ENCODE assay signal across 1 cellular context in the genomic region with DNA sequence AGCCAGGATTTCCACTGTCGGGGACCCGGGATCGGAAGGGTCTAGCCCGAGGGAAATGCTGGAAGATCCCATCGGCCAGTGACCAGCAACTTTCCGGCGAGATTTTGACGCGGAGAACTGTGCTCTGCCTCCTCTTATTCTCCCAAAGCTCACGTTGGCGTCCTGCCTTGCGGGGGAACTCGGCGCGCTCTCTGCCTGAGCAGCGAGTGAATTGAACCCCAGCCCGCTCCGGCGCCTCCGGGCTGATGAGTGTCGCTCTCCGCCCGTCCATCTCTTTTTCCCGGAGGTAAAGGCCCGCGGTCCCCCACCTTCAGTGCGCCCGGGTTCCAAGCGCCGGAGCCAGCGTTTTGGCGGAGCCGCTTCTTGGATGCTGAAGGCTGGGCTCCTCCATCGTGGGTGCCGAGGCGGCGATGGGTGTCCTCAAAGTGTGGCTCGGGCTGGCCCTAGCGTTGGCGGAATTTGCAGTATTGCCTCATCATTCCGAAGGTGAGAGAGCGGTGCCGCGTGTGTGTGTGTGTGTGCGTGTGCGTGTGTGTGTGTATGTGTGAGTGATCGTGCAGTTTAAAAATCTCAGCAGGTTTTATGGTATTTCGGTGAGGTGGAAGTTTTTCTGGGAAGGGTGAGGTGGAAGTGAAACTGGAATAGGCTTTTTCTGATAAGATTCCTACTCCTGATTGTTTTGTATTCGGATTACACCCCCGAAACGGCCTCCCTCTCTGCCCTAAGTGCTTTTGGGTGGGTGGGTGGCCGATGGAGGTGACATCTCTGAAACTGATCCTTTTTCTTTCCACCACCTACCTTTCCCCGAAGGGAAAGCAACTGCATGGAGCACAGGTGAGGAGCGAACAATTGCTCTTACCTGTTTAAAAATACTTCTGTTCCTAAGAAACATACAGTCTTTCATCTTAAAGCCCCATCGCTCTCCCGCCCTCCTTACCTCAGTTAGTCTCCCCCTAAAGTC.
TF ChIP-seq lines count a peak whose summit lies in the region.

No MANE protein-coding gene starts in this region.

TF ChIP-seq in HepG2, 621 proteins besides CTCF, POLR2A, EP300 and RAD21 (continued from another document):
- TF ChIP-seq, protein P1, sequence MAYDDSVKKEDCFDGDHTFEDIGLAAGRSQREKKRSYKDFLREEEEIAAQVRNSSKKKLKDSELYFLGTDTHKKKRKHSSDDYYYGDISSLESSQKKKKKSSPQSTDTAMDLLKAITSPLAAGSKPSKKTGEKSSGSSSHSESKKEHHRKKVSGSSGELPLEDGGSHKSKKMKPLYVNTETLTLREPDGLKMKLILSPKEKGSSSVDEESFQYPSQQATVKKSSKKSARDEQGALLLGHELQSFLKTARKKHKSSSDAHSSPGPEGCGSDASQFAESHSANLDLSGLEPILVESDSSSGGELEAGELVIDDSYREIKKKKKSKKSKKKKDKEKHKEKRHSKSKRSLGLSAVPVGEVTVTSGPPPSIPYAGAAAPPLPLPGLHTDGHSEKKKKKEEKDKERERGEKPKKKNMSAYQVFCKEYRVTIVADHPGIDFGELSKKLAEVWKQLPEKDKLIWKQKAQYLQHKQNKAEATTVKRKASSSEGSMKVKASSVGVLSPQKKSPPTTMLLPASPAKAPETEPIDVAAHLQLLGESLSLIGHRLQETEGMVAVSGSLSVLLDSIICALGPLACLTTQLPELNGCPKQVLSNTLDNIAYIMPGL (CRISPR knock-in tag; IDR thresholded peaks at IDR 0.05; ENCODE audit: borderline replicate concordance in 1 of 2, low read depth in 1 of 2) = 0 out of 4 replicates have a peak, but pooled peaks of 1 of the 2 experiments have one; percentile 31
- TF ChIP-seq ZMAT3 (CRISPR knock-in tag; conservative IDR thresholded peaks at IDR 0.05) (0 out of 2 replicates have a peak, but pooled peaks have one; percentile 9), HNF4G (IDR thresholded peaks at IDR 0.05; ENCODE audit: borderline replicate concordance, low read depth, low read length) (no peak), HNF4G (CRISPR knock-in tag; IDR thresholded peaks at IDR 0.05; ENCODE audit: borderline replicate concordance, low read depth) (0 out of 2 replicates have a peak, but pooled peaks have one; percentile 25), KDM5A (IDR thresholded peaks at IDR 0.05; ENCODE audit: borderline replicate concordance, low read length) (0 out of 2 replicates have a peak, but pooled peaks have one; percentile 18), NR1H2 (CRISPR knock-in tag; IDR thresholded peaks at IDR 0.05; ENCODE audit: borderline replicate concordance, low read depth) (no peak), IRF2 (CRISPR knock-in tag; IDR thresholded peaks at IDR 0.05) (no peak), ATF7 (IDR thresholded peaks at IDR 0.05) (peak; percentile 30; the same call in 1 of the 2 replicates), ATF7 (CRISPR knock-in tag; IDR thresholded peaks at IDR 0.05) (no peak; the same call in 1 of the 2 replicates), ZNF607 (CRISPR knock-in tag; IDR thresholded peaks at IDR 0.05; ENCODE audit: borderline replicate concordance) (no peak; the same call in 1 of the 2 replicates), RBFOX2 (IDR thresholded peaks at IDR 0.05; ENCODE audit: low read depth, low read length) (peak; percentile 14; the same call in 1 of the 2 replicates), ARID2 (CRISPR knock-in tag; IDR thresholded peaks at IDR 0.05; ENCODE audit: borderline replicate concordance) (0 out of 2 replicates have a peak, but pooled peaks have one; percentile 37), SP4 (CRISPR knock-in tag; IDR thresholded peaks at IDR 0.05) (0 out of 2 replicates have a peak, but pooled peaks have one; percentile 19), ZNF558 (CRISPR knock-in tag; IDR thresholded peaks at IDR 0.05; ENCODE audit: borderline replicate concordance) (0 out of 2 replicates have a peak, but pooled peaks have one; percentile 17), PRMT3 (CRISPR knock-in tag; IDR thresholded peaks at IDR 0.05; ENCODE audit: borderline replicate concordance, low read depth) (peak; percentile 43; the same call in 1 of the 2 replicates), SALL1 (CRISPR knock-in tag; IDR thresholded peaks at IDR 0.05) (peak; percentile 43; the same call in 1 of the 2 replicates), ZNF468 (CRISPR knock-in tag; IDR thresholded peaks at IDR 0.05) (0 out of 2 replicates have a peak, but pooled peaks have one; percentile 6), ZNF839 (CRISPR knock-in tag; IDR thresholded peaks at IDR 0.05; ENCODE audit: borderline replicate concordance) (0 out of 2 replicates have a peak, but pooled peaks have one; percentile 72), GZF1 (CRISPR knock-in tag; IDR thresholded peaks at IDR 0.05) (peak; percentile 57; the same call in 1 of the 2 replicates), ZNF891 (CRISPR knock-in tag; IDR thresholded peaks at IDR 0.05) (0 out of 2 replicates have a peak, but pooled peaks have one; percentile 61), ZKSCAN8 (CRISPR knock-in tag; IDR thresholded peaks at IDR 0.05; ENCODE audit: borderline replicate concordance) (no peak), AGO2 (optimal IDR thresholded peaks at IDR 0.05; ENCODE audit: low read depth, low read length) (peak; percentile 77)
- TF ChIP-seq, protein P2, sequence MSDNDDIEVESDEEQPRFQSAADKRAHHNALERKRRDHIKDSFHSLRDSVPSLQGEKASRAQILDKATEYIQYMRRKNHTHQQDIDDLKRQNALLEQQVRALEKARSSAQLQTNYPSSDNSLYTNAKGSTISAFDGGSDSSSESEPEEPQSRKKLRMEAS (IDR thresholded peaks at IDR 0.05) = peak; percentile 59
- TF ChIP-seq, protein P3, sequence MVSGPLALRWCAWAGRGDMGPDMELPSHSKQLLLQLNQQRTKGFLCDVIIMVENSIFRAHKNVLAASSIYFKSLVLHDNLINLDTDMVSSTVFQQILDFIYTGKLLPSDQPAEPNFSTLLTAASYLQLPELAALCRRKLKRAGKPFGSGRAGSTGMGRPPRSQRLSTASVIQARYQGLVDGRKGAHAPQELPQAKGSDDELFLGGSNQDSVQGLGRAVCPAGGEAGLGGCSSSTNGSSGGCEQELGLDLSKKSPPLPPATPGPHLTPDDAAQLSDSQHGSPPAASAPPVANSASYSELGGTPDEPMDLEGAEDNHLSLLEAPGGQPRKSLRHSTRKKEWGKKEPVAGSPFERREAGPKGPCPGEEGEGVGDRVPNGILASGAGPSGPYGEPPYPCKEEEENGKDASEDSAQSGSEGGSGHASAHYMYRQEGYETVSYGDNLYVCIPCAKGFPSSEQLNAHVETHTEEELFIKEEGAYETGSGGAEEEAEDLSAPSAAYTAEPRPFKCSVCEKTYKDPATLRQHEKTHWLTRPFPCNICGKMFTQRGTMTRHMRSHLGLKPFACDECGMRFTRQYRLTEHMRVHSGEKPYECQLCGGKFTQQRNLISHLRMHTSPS (CRISPR knock-in tag; IDR thresholded peaks at IDR 0.05; ENCODE audit: low read depth) = 0 out of 2 replicates have a peak, but pooled peaks have one; percentile 13
- TF ChIP-seq, protein P4, sequence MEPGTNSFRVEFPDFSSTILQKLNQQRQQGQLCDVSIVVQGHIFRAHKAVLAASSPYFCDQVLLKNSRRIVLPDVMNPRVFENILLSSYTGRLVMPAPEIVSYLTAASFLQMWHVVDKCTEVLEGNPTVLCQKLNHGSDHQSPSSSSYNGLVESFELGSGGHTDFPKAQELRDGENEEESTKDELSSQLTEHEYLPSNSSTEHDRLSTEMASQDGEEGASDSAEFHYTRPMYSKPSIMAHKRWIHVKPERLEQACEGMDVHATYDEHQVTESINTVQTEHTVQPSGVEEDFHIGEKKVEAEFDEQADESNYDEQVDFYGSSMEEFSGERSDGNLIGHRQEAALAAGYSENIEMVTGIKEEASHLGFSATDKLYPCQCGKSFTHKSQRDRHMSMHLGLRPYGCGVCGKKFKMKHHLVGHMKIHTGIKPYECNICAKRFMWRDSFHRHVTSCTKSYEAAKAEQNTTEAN (CRISPR knock-in tag; conservative IDR thresholded peaks at IDR 0.05) = 0 out of 2 replicates have a peak, but pooled peaks have one; percentile 15
- TF ChIP-seq, protein P5, sequence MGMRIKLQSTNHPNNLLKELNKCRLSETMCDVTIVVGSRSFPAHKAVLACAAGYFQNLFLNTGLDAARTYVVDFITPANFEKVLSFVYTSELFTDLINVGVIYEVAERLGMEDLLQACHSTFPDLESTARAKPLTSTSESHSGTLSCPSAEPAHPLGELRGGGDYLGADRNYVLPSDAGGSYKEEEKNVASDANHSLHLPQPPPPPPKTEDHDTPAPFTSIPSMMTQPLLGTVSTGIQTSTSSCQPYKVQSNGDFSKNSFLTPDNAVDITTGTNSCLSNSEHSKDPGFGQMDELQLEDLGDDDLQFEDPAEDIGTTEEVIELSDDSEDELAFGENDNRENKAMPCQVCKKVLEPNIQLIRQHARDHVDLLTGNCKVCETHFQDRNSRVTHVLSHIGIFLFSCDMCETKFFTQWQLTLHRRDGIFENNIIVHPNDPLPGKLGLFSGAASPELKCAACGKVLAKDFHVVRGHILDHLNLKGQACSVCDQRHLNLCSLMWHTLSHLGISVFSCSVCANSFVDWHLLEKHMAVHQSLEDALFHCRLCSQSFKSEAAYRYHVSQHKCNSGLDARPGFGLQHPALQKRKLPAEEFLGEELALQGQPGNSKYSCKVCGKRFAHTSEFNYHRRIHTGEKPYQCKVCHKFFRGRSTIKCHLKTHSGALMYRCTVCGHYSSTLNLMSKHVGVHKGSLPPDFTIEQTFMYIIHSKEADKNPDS (CRISPR knock-in tag; IDR thresholded peaks at IDR 0.05) = peak; percentile 55; the same call in 1 of the 2 replicates
- TF ChIP-seq, protein P6, sequence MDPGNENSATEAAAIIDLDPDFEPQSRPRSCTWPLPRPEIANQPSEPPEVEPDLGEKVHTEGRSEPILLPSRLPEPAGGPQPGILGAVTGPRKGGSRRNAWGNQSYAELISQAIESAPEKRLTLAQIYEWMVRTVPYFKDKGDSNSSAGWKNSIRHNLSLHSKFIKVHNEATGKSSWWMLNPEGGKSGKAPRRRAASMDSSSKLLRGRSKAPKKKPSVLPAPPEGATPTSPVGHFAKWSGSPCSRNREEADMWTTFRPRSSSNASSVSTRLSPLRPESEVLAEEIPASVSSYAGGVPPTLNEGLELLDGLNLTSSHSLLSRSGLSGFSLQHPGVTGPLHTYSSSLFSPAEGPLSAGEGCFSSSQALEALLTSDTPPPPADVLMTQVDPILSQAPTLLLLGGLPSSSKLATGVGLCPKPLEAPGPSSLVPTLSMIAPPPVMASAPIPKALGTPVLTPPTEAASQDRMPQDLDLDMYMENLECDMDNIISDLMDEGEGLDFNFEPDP (CRISPR knock-in tag; conservative IDR thresholded peaks at IDR 0.05) = peak; percentile 91; the same call in 1 of the 2 replicates
- TF ChIP-seq, protein P7, sequence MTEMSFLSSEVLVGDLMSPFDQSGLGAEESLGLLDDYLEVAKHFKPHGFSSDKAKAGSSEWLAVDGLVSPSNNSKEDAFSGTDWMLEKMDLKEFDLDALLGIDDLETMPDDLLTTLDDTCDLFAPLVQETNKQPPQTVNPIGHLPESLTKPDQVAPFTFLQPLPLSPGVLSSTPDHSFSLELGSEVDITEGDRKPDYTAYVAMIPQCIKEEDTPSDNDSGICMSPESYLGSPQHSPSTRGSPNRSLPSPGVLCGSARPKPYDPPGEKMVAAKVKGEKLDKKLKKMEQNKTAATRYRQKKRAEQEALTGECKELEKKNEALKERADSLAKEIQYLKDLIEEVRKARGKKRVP (CRISPR knock-in tag; IDR thresholded peaks at IDR 0.05) = peak in 1 of 2 experiments; percentile 86; a peak in 2 of 4 replicates
- TF ChIP-seq, protein P8, sequence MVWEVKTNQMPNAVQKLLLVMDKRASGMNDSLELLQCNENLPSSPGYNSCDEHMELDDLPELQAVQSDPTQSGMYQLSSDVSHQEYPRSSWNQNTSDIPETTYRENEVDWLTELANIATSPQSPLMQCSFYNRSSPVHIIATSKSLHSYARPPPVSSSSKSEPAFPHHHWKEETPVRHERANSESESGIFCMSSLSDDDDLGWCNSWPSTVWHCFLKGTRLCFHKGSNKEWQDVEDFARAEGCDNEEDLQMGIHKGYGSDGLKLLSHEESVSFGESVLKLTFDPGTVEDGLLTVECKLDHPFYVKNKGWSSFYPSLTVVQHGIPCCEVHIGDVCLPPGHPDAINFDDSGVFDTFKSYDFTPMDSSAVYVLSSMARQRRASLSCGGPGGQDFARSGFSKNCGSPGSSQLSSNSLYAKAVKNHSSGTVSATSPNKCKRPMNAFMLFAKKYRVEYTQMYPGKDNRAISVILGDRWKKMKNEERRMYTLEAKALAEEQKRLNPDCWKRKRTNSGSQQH (CRISPR knock-in tag; IDR thresholded peaks at IDR 0.05; ENCODE audit: low read depth) = 0 out of 2 replicates have a peak, but pooled peaks have one; percentile 12
- TF ChIP-seq, protein P9, sequence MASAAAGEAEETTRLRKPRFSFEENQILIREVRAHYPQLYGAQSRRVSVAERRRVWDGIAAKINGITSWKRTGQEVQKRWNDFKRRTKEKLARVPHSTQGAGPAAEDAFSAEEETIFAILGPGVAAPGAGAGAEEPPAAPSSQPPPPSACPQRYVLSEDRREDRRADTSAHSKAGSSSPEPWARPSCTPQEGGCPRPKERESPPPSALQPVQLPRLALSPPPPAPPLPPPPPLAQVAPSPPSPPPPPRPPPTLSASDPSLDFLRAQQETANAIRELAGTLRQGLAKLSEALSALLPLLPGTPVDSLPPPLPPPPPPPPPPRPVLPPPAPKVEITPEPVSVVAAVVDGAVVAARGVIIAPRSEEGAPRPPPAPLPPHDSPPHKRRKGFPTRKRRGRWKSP (CRISPR knock-in tag; IDR thresholded peaks at IDR 0.05) = no peak
- TF ChIP-seq, protein P10, sequence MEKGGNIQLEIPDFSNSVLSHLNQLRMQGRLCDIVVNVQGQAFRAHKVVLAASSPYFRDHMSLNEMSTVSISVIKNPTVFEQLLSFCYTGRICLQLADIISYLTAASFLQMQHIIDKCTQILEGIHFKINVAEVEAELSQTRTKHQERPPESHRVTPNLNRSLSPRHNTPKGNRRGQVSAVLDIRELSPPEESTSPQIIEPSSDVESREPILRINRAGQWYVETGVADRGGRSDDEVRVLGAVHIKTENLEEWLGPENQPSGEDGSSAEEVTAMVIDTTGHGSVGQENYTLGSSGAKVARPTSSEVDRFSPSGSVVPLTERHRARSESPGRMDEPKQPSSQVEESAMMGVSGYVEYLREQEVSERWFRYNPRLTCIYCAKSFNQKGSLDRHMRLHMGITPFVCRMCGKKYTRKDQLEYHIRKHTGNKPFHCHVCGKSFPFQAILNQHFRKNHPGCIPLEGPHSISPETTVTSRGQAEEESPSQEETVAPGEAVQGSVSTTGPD (CRISPR knock-in tag; IDR thresholded peaks at IDR 0.05) = peak; percentile 22; the same call in 1 of the 2 replicates
- TF ChIP-seq, protein P11, sequence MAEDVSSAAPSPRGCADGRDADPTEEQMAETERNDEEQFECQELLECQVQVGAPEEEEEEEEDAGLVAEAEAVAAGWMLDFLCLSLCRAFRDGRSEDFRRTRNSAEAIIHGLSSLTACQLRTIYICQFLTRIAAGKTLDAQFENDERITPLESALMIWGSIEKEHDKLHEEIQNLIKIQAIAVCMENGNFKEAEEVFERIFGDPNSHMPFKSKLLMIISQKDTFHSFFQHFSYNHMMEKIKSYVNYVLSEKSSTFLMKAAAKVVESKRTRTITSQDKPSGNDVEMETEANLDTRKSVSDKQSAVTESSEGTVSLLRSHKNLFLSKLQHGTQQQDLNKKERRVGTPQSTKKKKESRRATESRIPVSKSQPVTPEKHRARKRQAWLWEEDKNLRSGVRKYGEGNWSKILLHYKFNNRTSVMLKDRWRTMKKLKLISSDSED (CRISPR knock-in tag; IDR thresholded peaks at IDR 0.05) = no peak
